In the genomic region with DNA sequence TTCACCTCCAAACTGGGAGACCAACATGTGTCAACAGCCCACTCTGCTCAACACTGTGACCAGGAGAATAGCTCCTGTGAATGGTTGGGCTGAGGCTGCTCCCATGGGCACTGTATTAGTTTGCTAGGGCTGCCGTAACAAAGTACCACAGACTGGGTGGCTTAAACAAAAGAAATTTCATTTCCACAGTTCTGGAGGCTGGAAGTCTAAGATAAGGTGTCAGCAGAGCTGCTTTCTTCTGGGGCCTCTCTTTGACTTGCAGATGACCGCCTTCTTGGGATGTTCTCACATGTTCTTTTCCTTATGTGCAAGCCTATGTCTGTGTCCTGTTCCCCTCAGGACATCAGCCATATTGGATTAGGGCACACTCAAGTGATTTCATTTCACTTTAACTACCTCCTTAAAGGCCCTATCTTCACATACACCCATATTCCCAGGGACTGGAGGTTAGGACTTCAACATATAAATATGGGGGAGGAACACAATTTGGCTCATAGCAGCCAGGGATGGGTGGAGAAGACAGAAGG, we compare ENCODE assay signal across 1 cellular context.
TF ChIP-seq lines count a peak whose summit lies in the region.

No MANE protein-coding gene starts in this region.

TF ChIP-seq in K562, 482 proteins besides CTCF, POLR2A, EP300 and RAD21 (continued from another document and continues in another):
- TF ChIP-seq, protein P1, sequence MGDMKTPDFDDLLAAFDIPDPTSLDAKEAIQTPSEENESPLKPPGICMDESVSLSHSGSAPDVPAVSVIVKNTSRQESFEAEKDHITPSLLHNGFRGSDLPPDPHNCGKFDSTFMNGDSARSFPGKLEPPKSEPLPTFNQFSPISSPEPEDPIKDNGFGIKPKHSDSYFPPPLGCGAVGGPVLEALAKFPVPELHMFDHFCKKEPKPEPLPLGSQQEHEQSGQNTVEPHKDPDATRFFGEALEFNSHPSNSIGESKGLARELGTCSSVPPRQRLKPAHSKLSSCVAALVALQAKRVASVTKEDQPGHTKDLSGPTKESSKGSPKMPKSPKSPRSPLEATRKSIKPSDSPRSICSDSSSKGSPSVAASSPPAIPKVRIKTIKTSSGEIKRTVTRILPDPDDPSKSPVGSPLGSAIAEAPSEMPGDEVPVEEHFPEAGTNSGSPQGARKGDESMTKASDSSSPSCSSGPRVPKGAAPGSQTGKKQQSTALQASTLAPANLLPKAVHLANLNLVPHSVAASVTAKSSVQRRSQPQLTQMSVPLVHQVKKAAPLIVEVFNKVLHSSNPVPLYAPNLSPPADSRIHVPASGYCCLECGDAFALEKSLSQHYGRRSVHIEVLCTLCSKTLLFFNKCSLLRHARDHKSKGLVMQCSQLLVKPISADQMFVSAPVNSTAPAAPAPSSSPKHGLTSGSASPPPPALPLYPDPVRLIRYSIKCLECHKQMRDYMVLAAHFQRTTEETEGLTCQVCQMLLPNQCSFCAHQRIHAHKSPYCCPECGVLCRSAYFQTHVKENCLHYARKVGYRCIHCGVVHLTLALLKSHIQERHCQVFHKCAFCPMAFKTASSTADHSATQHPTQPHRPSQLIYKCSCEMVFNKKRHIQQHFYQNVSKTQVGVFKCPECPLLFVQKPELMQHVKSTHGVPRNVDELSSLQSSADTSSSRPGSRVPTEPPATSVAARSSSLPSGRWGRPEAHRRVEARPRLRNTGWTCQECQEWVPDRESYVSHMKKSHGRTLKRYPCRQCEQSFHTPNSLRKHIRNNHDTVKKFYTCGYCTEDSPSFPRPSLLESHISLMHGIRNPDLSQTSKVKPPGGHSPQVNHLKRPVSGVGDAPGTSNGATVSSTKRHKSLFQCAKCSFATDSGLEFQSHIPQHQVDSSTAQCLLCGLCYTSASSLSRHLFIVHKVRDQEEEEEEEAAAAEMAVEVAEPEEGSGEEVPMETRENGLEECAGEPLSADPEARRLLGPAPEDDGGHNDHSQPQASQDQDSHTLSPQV (IDR thresholded peaks at IDR 0.05): peak; percentile 79
- TF ChIP-seq ZNF695 (CRISPR knock-in tag; IDR thresholded peaks at IDR 0.05) (no peak), SMARCA5 (IDR thresholded peaks at IDR 0.05) (peak; percentile 49; the same call in 1 of the 2 replicates), POLR2AphosphoS2 (IDR thresholded peaks at IDR 0.05; ENCODE audit: low read length) (peak; percentile 31; the same call in 1 of the 2 replicates), ZNF830 (CRISPR knock-in tag; IDR thresholded peaks at IDR 0.05) (no peak; the same call in 1 of the 2 replicates), POLR2B (IDR thresholded peaks at IDR 0.05; ENCODE audit: low read depth, partially characterized antibody) (no peak), SETDB1 (IDR thresholded peaks at IDR 0.05; ENCODE audit: low read length) (no peak), BACH1 (tag; IDR thresholded peaks at IDR 0.05) (peak; percentile 65), CTBP1 (IDR thresholded peaks at IDR 0.05; ENCODE audit: borderline replicate concordance) (peak; percentile 37; the same call in 1 of the 2 replicates), NR4A1 (CRISPR knock-in tag; IDR thresholded peaks at IDR 0.05) (no peak), NR4A1 (tag; IDR thresholded peaks at IDR 0.05) (0 out of 2 replicates have a peak, but pooled peaks have one; percentile 58), SREBF1 (IDR thresholded peaks at IDR 0.05; ENCODE audit: borderline replicate concordance, low read depth, low read length) (no peak), NR2C2 (CRISPR knock-in tag; IDR thresholded peaks at IDR 0.05) (no peak), NR2C2 (tag; IDR thresholded peaks at IDR 0.05) (0 out of 2 replicates have a peak, but pooled peaks have one; percentile 33), ZNF76 (CRISPR knock-in tag; IDR thresholded peaks at IDR 0.05; ENCODE audit: borderline replicate concordance) (no peak), NFRKB (IDR thresholded peaks at IDR 0.05; ENCODE audit: low read depth) (peak; percentile 64; the same call in 1 of the 2 replicates), DNMT1 (IDR thresholded peaks at IDR 0.05) (0 out of 2 replicates have a peak, but pooled peaks have one; percentile 14), NONO (IDR thresholded peaks at IDR 0.05; ENCODE audit: low read depth in 2 of 2, low read length in 1 of 2) (no peak), HDAC2 (IDR thresholded peaks at IDR 0.05) (peak; percentile 33; the same call in 1 of the 2 replicates), ZNF239 (CRISPR knock-in tag; IDR thresholded peaks at IDR 0.05) (peak; percentile 15; the same call in 1 of the 2 replicates), ZBTB7A (IDR thresholded peaks at IDR 0.05; ENCODE audit: borderline replicate concordance, control insufficient read depth, low read depth, low read length) (no peak), ZNF232 (CRISPR knock-in tag; IDR thresholded peaks at IDR 0.05) (0 out of 2 replicates have a peak, but pooled peaks have one; percentile 5), ZNF212 (CRISPR knock-in tag; IDR thresholded peaks at IDR 0.05) (no peak), CREB1 (IDR thresholded peaks at IDR 0.05) (peak; percentile 4; the same call in 1 of the 2 replicates), CREB1 (CRISPR knock-in tag; IDR thresholded peaks at IDR 0.05) (no peak), PYGO2 (tag; IDR thresholded peaks at IDR 0.05) (peak; percentile 71; the same call in 1 of the 2 replicates), ZNF507 (tag; conservative IDR thresholded peaks at IDR 0.05) (no peak), KLF13 (tag; IDR thresholded peaks at IDR 0.05; ENCODE audit: borderline replicate concordance, low read depth) (no peak), LEF1 (IDR thresholded peaks at IDR 0.05) (0 out of 2 replicates have a peak, but pooled peaks have one; percentile 34), SUPT5H (IDR thresholded peaks at IDR 0.05) (peak; percentile 48)
- TF ChIP-seq, protein P2, sequence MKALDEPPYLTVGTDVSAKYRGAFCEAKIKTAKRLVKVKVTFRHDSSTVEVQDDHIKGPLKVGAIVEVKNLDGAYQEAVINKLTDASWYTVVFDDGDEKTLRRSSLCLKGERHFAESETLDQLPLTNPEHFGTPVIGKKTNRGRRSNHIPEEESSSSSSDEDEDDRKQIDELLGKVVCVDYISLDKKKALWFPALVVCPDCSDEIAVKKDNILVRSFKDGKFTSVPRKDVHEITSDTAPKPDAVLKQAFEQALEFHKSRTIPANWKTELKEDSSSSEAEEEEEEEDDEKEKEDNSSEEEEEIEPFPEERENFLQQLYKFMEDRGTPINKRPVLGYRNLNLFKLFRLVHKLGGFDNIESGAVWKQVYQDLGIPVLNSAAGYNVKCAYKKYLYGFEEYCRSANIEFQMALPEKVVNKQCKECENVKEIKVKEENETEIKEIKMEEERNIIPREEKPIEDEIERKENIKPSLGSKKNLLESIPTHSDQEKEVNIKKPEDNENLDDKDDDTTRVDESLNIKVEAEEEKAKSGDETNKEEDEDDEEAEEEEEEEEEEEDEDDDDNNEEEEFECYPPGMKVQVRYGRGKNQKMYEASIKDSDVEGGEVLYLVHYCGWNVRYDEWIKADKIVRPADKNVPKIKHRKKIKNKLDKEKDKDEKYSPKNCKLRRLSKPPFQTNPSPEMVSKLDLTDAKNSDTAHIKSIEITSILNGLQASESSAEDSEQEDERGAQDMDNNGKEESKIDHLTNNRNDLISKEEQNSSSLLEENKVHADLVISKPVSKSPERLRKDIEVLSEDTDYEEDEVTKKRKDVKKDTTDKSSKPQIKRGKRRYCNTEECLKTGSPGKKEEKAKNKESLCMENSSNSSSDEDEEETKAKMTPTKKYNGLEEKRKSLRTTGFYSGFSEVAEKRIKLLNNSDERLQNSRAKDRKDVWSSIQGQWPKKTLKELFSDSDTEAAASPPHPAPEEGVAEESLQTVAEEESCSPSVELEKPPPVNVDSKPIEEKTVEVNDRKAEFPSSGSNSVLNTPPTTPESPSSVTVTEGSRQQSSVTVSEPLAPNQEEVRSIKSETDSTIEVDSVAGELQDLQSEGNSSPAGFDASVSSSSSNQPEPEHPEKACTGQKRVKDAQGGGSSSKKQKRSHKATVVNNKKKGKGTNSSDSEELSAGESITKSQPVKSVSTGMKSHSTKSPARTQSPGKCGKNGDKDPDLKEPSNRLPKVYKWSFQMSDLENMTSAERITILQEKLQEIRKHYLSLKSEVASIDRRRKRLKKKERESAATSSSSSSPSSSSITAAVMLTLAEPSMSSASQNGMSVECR (CRISPR knock-in tag; IDR thresholded peaks at IDR 0.05): peak; percentile 39; the same call in 1 of the 2 replicates
- TF ChIP-seq, protein P3, sequence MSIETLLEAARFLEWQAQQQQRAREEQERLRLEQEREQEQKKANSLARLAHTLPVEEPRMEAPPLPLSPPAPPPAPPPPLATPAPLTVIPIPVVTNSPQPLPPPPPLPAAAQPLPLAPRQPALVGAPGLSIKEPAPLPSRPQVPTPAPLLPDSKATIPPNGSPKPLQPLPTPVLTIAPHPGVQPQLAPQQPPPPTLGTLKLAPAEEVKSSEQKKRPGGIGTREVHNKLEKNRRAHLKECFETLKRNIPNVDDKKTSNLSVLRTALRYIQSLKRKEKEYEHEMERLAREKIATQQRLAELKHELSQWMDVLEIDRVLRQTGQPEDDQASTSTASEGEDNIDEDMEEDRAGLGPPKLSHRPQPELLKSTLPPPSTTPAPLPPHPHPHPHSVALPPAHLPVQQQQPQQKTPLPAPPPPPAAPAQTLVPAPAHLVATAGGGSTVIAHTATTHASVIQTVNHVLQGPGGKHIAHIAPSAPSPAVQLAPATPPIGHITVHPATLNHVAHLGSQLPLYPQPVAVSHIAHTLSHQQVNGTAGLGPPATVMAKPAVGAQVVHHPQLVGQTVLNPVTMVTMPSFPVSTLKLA (conservative IDR thresholded peaks at IDR 0.05): 0 out of 4 replicates have a peak, but pooled peaks of 1 of the 2 experiments have one; percentile 11
- TF ChIP-seq, protein P4, sequence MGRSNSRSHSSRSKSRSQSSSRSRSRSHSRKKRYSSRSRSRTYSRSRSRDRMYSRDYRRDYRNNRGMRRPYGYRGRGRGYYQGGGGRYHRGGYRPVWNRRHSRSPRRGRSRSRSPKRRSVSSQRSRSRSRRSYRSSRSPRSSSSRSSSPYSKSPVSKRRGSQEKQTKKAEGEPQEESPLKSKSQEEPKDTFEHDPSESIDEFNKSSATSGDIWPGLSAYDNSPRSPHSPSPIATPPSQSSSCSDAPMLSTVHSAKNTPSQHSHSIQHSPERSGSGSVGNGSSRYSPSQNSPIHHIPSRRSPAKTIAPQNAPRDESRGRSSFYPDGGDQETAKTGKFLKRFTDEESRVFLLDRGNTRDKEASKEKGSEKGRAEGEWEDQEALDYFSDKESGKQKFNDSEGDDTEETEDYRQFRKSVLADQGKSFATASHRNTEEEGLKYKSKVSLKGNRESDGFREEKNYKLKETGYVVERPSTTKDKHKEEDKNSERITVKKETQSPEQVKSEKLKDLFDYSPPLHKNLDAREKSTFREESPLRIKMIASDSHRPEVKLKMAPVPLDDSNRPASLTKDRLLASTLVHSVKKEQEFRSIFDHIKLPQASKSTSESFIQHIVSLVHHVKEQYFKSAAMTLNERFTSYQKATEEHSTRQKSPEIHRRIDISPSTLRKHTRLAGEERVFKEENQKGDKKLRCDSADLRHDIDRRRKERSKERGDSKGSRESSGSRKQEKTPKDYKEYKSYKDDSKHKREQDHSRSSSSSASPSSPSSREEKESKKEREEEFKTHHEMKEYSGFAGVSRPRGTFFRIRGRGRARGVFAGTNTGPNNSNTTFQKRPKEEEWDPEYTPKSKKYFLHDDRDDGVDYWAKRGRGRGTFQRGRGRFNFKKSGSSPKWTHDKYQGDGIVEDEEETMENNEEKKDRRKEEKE (IDR thresholded peaks at IDR 0.05; ENCODE audit: borderline replicate concordance in 1 of 2, control insufficient read depth in 1 of 2, low read depth in 2 of 2, low read length in 1 of 2): 0 out of 4 replicates have a peak, but pooled peaks of 1 of the 2 experiments have one; percentile 34
- TF ChIP-seq, protein P5, sequence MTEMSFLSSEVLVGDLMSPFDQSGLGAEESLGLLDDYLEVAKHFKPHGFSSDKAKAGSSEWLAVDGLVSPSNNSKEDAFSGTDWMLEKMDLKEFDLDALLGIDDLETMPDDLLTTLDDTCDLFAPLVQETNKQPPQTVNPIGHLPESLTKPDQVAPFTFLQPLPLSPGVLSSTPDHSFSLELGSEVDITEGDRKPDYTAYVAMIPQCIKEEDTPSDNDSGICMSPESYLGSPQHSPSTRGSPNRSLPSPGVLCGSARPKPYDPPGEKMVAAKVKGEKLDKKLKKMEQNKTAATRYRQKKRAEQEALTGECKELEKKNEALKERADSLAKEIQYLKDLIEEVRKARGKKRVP (CRISPR knock-in tag; IDR thresholded peaks at IDR 0.05): no peak
- TF ChIP-seq, protein P6, sequence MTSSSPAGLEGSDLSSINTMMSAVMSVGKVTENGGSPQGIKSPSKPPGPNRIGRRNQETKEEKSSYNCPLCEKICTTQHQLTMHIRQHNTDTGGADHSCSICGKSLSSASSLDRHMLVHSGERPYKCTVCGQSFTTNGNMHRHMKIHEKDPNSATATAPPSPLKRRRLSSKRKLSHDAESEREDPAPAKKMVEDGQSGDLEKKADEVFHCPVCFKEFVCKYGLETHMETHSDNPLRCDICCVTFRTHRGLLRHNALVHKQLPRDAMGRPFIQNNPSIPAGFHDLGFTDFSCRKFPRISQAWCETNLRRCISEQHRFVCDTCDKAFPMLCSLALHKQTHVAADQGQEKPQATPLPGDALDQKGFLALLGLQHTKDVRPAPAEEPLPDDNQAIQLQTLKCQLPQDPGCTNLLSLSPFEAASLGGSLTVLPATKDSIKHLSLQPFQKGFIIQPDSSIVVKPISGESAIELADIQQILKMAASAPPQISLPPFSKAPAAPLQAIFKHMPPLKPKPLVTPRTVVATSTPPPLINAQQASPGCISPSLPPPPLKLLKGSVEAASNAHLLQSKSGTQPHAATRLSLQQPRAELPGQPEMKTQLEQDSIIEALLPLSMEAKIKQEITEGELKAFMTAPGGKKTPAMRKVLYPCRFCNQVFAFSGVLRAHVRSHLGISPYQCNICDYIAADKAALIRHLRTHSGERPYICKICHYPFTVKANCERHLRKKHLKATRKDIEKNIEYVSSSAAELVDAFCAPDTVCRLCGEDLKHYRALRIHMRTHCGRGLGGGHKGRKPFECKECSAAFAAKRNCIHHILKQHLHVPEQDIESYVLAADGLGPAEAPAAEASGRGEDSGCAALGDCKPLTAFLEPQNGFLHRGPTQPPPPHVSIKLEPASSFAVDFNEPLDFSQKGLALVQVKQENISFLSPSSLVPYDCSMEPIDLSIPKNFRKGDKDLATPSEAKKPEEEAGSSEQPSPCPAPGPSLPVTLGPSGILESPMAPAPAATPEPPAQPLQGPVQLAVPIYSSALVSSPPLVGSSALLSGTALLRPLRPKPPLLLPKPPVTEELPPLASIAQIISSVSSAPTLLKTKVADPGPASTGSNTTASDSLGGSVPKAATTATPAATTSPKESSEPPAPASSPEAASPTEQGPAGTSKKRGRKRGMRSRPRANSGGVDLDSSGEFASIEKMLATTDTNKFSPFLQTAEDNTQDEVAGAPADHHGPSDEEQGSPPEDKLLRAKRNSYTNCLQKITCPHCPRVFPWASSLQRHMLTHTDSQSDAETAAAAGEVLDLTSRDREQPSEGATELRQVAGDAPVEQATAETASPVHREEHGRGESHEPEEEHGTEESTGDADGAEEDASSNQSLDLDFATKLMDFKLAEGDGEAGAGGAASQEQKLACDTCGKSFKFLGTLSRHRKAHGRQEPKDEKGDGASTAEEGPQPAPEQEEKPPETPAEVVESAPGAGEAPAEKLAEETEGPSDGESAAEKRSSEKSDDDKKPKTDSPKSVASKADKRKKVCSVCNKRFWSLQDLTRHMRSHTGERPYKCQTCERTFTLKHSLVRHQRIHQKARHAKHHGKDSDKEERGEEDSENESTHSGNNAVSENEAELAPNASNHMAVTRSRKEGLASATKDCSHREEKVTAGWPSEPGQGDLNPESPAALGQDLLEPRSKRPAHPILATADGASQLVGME (CRISPR knock-in tag; IDR thresholded peaks at IDR 0.05): no peak
